1 cellular context compared by ENCODE assay signal in genomic region chr5:57494104-57495098, GRCh38.
TF ChIP-seq lines count a peak whose summit lies in the region.

No MANE protein-coding gene starts in this region.

TF ChIP-seq in SK-N-SH, 30 proteins besides CTCF, POLR2A, EP300 and RAD21 (continued from another document):
- TF ChIP-seq USF2 (IDR thresholded peaks at IDR 0.05; ENCODE audit: borderline replicate concordance, low read depth, low read length): no peak
TF ChIP-seq in SK-N-SH: peak in this region for 13.
